ENCODE assay signal across 8 cellular contexts in the genomic region with DNA sequence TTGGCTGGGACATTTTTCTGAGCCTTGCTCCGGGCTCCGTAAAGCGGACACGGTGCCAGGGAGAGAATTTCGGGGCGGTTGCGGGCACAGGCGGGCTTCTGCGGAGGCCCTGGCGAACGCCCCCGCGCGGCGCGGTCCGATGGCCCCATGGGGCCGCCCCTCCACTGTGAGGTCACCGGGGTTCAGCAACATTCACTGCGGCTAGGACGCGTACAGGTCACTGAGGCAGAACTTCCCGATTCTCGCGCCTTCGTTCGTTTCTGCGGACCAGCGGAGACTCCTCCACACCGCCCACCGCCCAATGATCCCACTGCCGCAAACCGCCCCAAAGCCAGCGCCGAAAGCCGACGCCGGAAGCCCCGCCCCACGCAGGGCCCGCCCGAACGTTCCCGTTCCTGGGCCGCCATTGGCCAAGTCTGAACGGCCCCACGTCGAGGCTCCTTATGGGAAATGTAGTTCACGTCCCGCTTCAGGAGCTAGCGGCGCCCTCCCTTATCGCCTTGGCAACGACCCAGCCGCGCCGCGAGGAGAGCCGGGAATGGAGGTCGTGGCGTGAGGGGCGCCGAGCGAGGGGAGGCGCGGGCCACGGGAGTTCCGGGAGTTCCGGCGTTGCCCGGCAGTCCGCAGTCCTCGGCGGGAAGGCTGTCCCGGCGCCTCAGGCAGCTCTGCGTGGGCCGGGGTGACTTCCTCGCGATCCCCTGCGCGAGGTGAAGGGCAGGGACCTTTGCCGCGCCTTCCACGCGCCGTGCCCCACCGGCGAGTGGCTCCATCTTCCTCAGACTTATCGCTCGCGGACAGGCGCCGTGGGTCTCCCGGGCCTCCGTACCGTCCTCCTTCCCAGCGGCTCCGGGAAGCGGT. TPM values are rescaled to one million over a fixed set of nuclear protein-coding genes. Genes with fewer than 3 reads are reported as not detected.
A peak's percentile ranks its signal among the peaks of the same experiment; 100 is the strongest.
DNase-seq lines count a peak whose midpoint lies in the region; ATAC-seq, FAIRE-seq and TF ChIP-seq lines count a peak whose summit lies in the region.

A gene (plus strand): TSS at position 498 of the 858 bp plus-strand sequence. CDS start 499 bp downstream, outside the sequence.

- H3K9ac ChIP-seq in keratinocyte (ENCODE audit: control insufficient read depth, extremely low read depth, insufficient read depth, low read length), result peak within 1 kb of the TSS; percentile 91

- H3K4me2 ChIP-seq in keratinocyte (ENCODE audit: control insufficient read depth, extremely low read depth, insufficient read depth, low read depth, low read length), result peak within 1 kb of the TSS; percentile 99

- dilution Hi-C loops in keratinocyte (cut with MboI; ENCODE audit: extremely low pct_ligation_motif_present, low sequenced_read_pairs), result no loop called here

- H3K27me3 ChIP-seq in keratinocyte (ENCODE audit: control insufficient read depth, extremely low read depth, insufficient read depth, low read length), result no peaks in the 10 kb centered on the region

- H3K36me3 ChIP-seq in keratinocyte (ENCODE audit: control insufficient read depth in 2 of 2, extremely low read depth in 1 of 2, insufficient read depth in 2 of 2, low read length in 2 of 2), result peaks cover 0 to 2% of the 10 kb centered on the region in 2 experiments

- H2AFZ ChIP-seq in keratinocyte (ENCODE audit: control insufficient read depth, low read length), result peak within 1 kb of the TSS; percentile 91

- H3K4me3 ChIP-seq in keratinocyte (ENCODE audit: control insufficient read depth in 2 of 3, extremely low read depth in 1 of 3, insufficient read depth in 2 of 3, low read depth in 1 of 3, low read length in 3 of 3), result peak within 1 kb of the TSS; percentile 91 to 93 (median 93)

- peaks cover 21% of the 10 kb centered on the region for H3K4me1 ChIP-seq in keratinocyte (ENCODE audit: control insufficient read depth, extremely low read depth, insufficient read depth, low read length)

- no peaks in the 10 kb centered on the region for H3K9me3 ChIP-seq in keratinocyte (ENCODE audit: control insufficient read depth, low read depth, low read length)

- H3K27ac ChIP-seq in keratinocyte (ENCODE audit: control insufficient read depth, insufficient read depth, low read length), result peak within 1 kb of the TSS; percentile 87

- peak; percentile 98 for DNase-seq in Ammon's horn (ENCODE audit: low spot score)
- DNase-seq in NCI-H446 treated with DMSO at 0.1 percent for 48 hours (lab: John Stamatoyannopoulos, UW), result peak; percentile 91
- DNase-seq in activated CD4-positive, alpha-beta T cell treated with anti-CD3 and anti-CD28 coated beads for 1 hour, result peak; percentile 90
- DNase-seq in cerebellar nuclear complex (lab: John Stamatoyannopoulos, UW), result peak; percentile 71 to 90
- peak; percentile 73 for DNase-seq in keratinocyte (ENCODE audit: low read depth, low spot score)
- DNase-seq in stimulated activated CD4-positive, alpha-beta T cell treated with anti-CD3 and anti-CD28 coated beads, Interleukin-12 subunit alpha, Interleukin-12 subunit beta, amount 100 ng/mL, for 48 hours (ENCODE audit: low read depth in 2 of 3, low spot score in 1 of 3), result peak; percentile 91 to 94 (median 92)

- ATAC-seq in HG03378 (IDR thresholded peaks at IDR 0.05; ENCODE audit: unreplicated experiment), result peak; percentile 84

- peak; percentile 85 for TF ChIP-seq POLR2A in GM19099 (IDR thresholded peaks at IDR 0.05; ENCODE audit: extremely low read depth, insufficient read length, low read depth)

- H3K79me2 ChIP-seq in keratinocyte (ENCODE audit: control insufficient read depth, insufficient read depth, low read length), result peaks cover 36% of the 10 kb centered on the region

- H4K20me1 ChIP-seq in keratinocyte (ENCODE audit: control insufficient read depth, extremely low read depth, insufficient read depth, low read length), result no peaks in the 10 kb centered on the region

- H3K9me1 ChIP-seq in keratinocyte (ENCODE audit: control insufficient read depth, extremely low read depth, insufficient read depth, low read length), result peaks cover 4% of the 10 kb centered on the region

- no peak for FAIRE-seq in keratinocyte (lab: Jason Lieb, UNC)

- TF ChIP-seq CTCF in keratinocyte (optimal IDR thresholded peaks at IDR 0.05 in 1 of 3, IDR thresholded peaks at IDR 0.05 in 1 of 3, conservative IDR thresholded peaks at IDR 0.05 in 1 of 3; ENCODE audit: extremely low read depth in 1 of 3, insufficient read depth in 2 of 3, low read length in 3 of 3), result peak in 1 of 3 experiments; percentile 37

RNA-seq across cellular contexts. Expression of the gene that starts here (rescaled TPM):
- 12.2 to 15.5 TPM (median 12.9 TPM) in 3 replicates for polyA plus RNA-seq in keratinocyte
- 8.2 TPM for polyA plus RNA-seq in keratinocyte (2011; ENCODE audit: low read depth)
- polyA plus RNA-seq in keratinocyte (2011; cell fraction: cytosol; rRNA removed), result 11.7 and 12.9 TPM in 2 replicates
- polyA plus RNA-seq in keratinocyte (2011; cell fraction: nucleus; rRNA removed), result 14.9 and 18.8 TPM in 2 replicates
- 9.0 and 11.5 TPM in 2 replicates for polyA plus RNA-seq in keratinocyte (2012; ENCODE audit: low replicate concordance)
- polyA minus RNA-seq in keratinocyte, result 13.8 to 17.3 TPM (median 15.1 TPM) in 3 replicates
- 15.0 TPM for polyA minus RNA-seq in keratinocyte (2011; cell fraction: cytosol; rRNA and poly(A)+ RNA removed)
- polyA minus RNA-seq in keratinocyte (2011; cell fraction: nucleus; rRNA and poly(A)+ RNA removed), result 11.8 and 15.0 TPM in 2 replicates

Comparison
In these comparisons a context has a peak if more than half of its experiments do, and no peak if none do; other contexts are left out.
1. Peak in every context shown above with its lines: DNase-seq, ATAC-seq, H3K4me3 ChIP-seq and H3K27ac ChIP-seq.